In the genomic region with DNA sequence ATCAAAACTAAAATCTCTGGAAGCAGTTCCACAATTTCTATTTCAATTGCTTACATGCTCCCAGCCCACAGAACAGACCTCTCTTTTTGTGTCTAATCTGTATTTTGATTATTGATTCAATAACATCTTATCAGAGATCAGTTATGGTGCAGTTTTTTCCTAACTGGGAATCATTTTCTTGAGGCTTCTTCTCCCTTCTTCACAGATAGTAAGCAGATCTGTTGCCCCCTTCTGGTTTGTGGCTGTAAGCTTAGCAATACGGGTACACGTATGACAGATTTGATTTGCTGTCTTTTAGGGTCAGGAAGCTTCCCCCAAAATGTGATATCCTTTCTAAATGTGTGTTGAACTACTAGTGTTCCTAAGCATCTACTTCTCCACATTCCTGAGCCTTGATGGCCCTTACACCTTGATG, we compare ENCODE assay signal across 8 cellular contexts. TPM values are rescaled to one million over a fixed set of nuclear protein-coding genes. Genes with fewer than 3 reads are reported as not detected.
DNase-seq lines count a peak whose midpoint lies in the region; ATAC-seq, FAIRE-seq and TF ChIP-seq lines count a peak whose summit lies in the region.
"Had no signal": no experiment of that assay in that cellular context is flagged by ENCODE, and none has a peak within 500 bp of the region (broad histone marks: within the 10 kb centered on the region; RNA-seq: fewer than 3 reads in every experiment).

No MANE protein-coding gene starts in this region.

- no peak for FAIRE-seq in small intestine (lab: Jason Lieb, UNC)
- FAIRE-seq: TTC549 had no signal

- H3K4me3 ChIP-seq in RWPE2 (ENCODE audit: severe bottlenecking): no peak overlapping the region
- no peak overlapping the region for H3K4me3 ChIP-seq in gastroesophageal sphincter
- H3K4me3 ChIP-seq in stomach smooth muscle (ENCODE audit: low read length in 2 of 2): no peak overlapping the region
- no peak overlapping the region for H3K4me3 ChIP-seq in small intestine (ENCODE audit: low read depth in 1 of 2, low read length in 2 of 2)

- H3K36me3 ChIP-seq in RWPE2 (ENCODE audit: low read depth) (peaks cover 41% of the 10 kb centered on the region), gastroesophageal sphincter (peaks cover 0 to 9% of the 10 kb centered on the region in 2 donors), stomach smooth muscle (ENCODE audit: control insufficient read depth in 2 of 2, insufficient read depth in 2 of 2, low read length in 2 of 2) (no peaks in the 10 kb centered on the region), small intestine (ENCODE audit: control insufficient read depth in 2 of 2, insufficient read depth in 2 of 2, low read length in 2 of 2) (peaks cover 0 to 1% of the 10 kb centered on the region in 2 donors)

- ATAC-seq in RWPE2 (ENCODE audit: low read depth): peak; percentile 62; the same call in 1 of the 3 replicates
- ATAC-seq in gastroesophageal sphincter: no peak
- ATAC-seq in HG03135 (IDR thresholded peaks at IDR 0.05; ENCODE audit: unreplicated experiment): no peak

- no peaks in the 10 kb centered on the region for H3K9me3 ChIP-seq in RWPE2 (ENCODE audit: severe bottlenecking)
- H3K9me3 ChIP-seq in gastroesophageal sphincter: no peaks in the 10 kb centered on the region
- H3K9me3 ChIP-seq in stomach smooth muscle (ENCODE audit: control insufficient read depth in 2 of 2, low read length in 2 of 2): no peaks in the 10 kb centered on the region
- no peaks in the 10 kb centered on the region for H3K9me3 ChIP-seq in small intestine (ENCODE audit: control insufficient read depth, low read depth)

- H3K9ac ChIP-seq in stomach smooth muscle (ENCODE audit: low read length in 2 of 2): no peak overlapping the region

- no peak for TF ChIP-seq EP300 in gastroesophageal sphincter (IDR thresholded peaks at IDR 0.05)

- in situ Hi-C loops in GM13977 (cut with MboI; ENCODE audit: low pct_unique_long_range_greater_than_20kb, low sequenced_read_pairs, unreplicated experiment): no loop called here

- no peak for DNase-seq in GM13977 (ENCODE audit: low spot score)
- no peak for DNase-seq in RWPE2 (ENCODE audit: low spot score)
- DNase-seq in small intestine: no peak
- no peak for DNase-seq in activated effector memory CD4-positive, alpha-beta T cell treated with Interleukin-2 at 50 U/mL for 16 hours

- TF ChIP-seq POLR2A in gastroesophageal sphincter (IDR thresholded peaks at IDR 0.05): no peak

- TF ChIP-seq CTCF in GM13977 (IDR thresholded peaks at IDR 0.05; ENCODE audit: extremely low read depth, insufficient read depth, missing control alignments) (peak; percentile 30), RWPE2 (IDR thresholded peaks at IDR 0.05; ENCODE audit: poor library complexity, severe bottlenecking) (peak; percentile 73), gastroesophageal sphincter (IDR thresholded peaks at IDR 0.05) (peak; percentile 20 to 61 (median 56))

- H3K4me1 ChIP-seq in RWPE2 (ENCODE audit: insufficient read depth, poor library complexity, severe bottlenecking) (peaks cover 17% of the 10 kb centered on the region), gastroesophageal sphincter (peaks cover 10 to 43% (median 22%) of the 10 kb centered on the region in 3 donors), stomach smooth muscle (ENCODE audit: control insufficient read depth, insufficient read depth, low read length) (peaks cover 21% of the 10 kb centered on the region), small intestine (ENCODE audit: control insufficient read depth in 2 of 2, insufficient read depth in 1 of 2, low read depth in 1 of 2, low read length in 1 of 2) (peaks cover 0 to 2% of the 10 kb centered on the region in 2 donors)

- H3K27ac ChIP-seq in RWPE2 (ENCODE audit: poor library complexity, severe bottlenecking) (no peak overlapping the region), gastroesophageal sphincter (peak overlapping the region; percentile 70 to 80 (median 76)), stomach smooth muscle (ENCODE audit: low read length) (peak overlapping the region; percentile 64), small intestine (ENCODE audit: low read depth in 1 of 2, low read length in 1 of 2) (no peak overlapping the region)

- H3K27me3 ChIP-seq in RWPE2 (ENCODE audit: insufficient read depth, poor library complexity, severe bottlenecking): no peaks in the 10 kb centered on the region
- H3K27me3 ChIP-seq in gastroesophageal sphincter: no peaks in the 10 kb centered on the region
- H3K27me3 ChIP-seq in stomach smooth muscle (ENCODE audit: control insufficient read depth in 1 of 2, insufficient read depth in 2 of 2, low read length in 2 of 2): no peaks in the 10 kb centered on the region
- H3K27me3 ChIP-seq in small intestine (ENCODE audit: control insufficient read depth in 2 of 2, insufficient read depth in 2 of 2, low read length in 2 of 2): no peaks in the 10 kb centered on the region

- 15 to 20% methylated on average over 2 of the region's 2 CpGs for WGBS in gastroesophageal sphincter (ENCODE audit: low coverage in 1 of 2), 2 donors
- WGBS in small intestine, 3 donors: 52 to 92% (median 71%) methylated on average over 2 of the region's 2 CpGs

RNA-seq across cellular contexts. Expression of a gene that starts 39.4 kb away (rescaled TPM):
- total RNA-seq in gastroesophageal sphincter: 10 to 100 TPM; 48.6 to 57.9 (median 55.1) TPM
- polyA plus RNA-seq in small intestine: 10 to 100 TPM; 11.9 to 45.5 (median 13.8) TPM

RNA-seq across cellular contexts. Expression of a gene that starts 39.5 kb away (rescaled TPM):
- 1 to 10 TPM; 2.7 to 7.2 (median 5.4) TPM for total RNA-seq in gastroesophageal sphincter
- 1 to 10 TPM in 1 of 3 donors, under 1 TPM in 2; 0.67 to 4.7 (median 0.81) TPM for polyA plus RNA-seq in small intestine

Comparison
In these comparisons a context has a peak if more than half of its experiments do, and no peak if none do; other contexts are left out.
1. H3K27ac ChIP-seq: peak in gastroesophageal sphincter (4 of 4) and stomach smooth muscle (single experiment); none in RWPE2 (single experiment) and small intestine (0 of 2).
2. Peak in every context shown above with its lines, with median percentiles within 50 percentile points of each other: CTCF ChIP-seq.